ENCODE assay signal across 1 cellular context in the genomic region with DNA sequence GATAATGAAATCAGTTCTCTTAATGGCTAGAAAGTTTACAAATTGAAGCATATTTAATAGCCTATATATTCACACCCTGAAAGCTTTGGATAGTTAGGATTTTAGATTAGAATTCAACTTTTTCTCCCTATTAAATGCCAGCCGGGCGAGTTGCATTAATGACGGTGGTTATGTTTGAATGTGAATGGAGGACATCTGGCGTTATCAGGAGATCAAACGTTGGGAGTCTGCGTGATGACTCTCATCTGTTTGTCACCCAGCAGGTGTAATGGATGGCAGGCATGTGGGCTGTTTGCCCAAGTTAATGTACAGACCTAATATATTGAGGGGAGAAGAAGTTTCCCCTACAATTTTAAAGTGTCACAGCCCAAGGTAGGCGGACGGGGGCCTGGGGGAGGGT.
TF ChIP-seq lines count a peak whose summit lies in the region.

No MANE protein-coding gene starts in this region.

TF ChIP-seq in SK-N-SH treated with all-trans-retinoic acid at 6 μM for 48 hours, 23 proteins besides CTCF, POLR2A, EP300 and RAD21 (continued from another document):
- TF ChIP-seq, protein P1, sequence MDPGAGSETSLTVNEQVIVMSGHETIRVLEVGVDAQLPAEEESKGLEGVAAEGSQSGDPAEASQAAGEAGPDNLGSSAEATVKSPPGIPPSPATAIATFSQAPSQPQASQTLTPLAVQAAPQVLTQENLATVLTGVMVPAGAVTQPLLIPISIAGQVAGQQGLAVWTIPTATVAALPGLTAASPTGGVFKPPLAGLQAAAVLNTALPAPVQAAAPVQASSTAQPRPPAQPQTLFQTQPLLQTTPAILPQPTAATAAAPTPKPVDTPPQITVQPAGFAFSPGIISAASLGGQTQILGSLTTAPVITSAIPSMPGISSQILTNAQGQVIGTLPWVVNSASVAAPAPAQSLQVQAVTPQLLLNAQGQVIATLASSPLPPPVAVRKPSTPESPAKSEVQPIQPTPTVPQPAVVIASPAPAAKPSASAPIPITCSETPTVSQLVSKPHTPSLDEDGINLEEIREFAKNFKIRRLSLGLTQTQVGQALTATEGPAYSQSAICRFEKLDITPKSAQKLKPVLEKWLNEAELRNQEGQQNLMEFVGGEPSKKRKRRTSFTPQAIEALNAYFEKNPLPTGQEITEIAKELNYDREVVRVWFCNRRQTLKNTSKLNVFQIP (CRISPR knock-in tag; IDR thresholded peaks at IDR 0.05; ENCODE audit: borderline replicate concordance, low read depth): no peak
- TF ChIP-seq CSRNP3 (CRISPR knock-in tag; IDR thresholded peaks at IDR 0.05): no peak
- TF ChIP-seq ZFP3 (CRISPR knock-in tag; IDR thresholded peaks at IDR 0.05): no peak
- TF ChIP-seq TSHZ2 (CRISPR knock-in tag; IDR thresholded peaks at IDR 0.05): no peak
- no peak for TF ChIP-seq RARB (CRISPR knock-in tag; IDR thresholded peaks at IDR 0.05)
- no peak for TF ChIP-seq ZFP30 (CRISPR knock-in tag; IDR thresholded peaks at IDR 0.05)
- TF ChIP-seq, protein P2, sequence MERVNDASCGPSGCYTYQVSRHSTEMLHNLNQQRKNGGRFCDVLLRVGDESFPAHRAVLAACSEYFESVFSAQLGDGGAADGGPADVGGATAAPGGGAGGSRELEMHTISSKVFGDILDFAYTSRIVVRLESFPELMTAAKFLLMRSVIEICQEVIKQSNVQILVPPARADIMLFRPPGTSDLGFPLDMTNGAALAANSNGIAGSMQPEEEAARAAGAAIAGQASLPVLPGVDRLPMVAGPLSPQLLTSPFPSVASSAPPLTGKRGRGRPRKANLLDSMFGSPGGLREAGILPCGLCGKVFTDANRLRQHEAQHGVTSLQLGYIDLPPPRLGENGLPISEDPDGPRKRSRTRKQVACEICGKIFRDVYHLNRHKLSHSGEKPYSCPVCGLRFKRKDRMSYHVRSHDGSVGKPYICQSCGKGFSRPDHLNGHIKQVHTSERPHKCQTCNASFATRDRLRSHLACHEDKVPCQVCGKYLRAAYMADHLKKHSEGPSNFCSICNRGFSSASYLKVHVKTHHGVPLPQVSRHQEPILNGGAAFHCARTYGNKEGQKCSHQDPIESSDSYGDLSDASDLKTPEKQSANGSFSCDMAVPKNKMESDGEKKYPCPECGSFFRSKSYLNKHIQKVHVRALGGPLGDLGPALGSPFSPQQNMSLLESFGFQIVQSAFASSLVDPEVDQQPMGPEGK (CRISPR knock-in tag; IDR thresholded peaks at IDR 0.05; ENCODE audit: borderline replicate concordance): no peak
